1 cellular context compared by ENCODE assay signal in the genomic region with DNA sequence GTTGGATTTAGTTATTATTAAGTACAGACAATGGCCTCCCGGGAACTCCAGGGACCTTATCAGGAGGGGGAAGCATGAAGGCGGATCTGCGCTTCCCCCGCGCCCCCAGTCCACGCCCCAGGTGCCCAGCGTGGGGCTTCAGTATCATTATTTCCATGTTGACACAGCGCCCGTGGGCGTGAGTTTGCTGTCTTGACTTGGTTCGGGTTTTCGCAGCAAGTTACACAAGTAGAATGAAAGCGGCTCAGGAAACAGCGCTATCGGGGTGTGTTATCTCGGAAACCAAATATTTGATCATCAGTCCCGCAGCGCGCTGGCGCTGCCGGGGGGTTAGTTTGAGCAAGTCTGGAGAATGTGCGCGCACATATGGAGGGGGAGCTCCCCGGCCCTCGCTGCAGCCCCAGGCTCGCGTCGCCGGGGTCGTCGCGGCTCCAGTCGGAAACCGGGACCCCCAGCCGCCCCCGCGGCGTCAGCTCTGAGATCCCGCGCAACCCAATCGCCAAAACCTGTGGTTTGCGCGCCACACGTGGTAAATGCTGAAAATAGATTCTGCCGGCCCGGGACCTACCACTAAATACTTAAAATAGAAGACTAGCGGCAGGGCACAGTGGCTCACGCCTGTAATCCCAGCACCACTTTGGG.
TF ChIP-seq lines count a peak whose summit lies in the region.

No MANE protein-coding gene starts in this region.

TF ChIP-seq in HepG2, 621 proteins besides CTCF, POLR2A, EP300 and RAD21 (continued from another document):
- TF ChIP-seq, protein P1, sequence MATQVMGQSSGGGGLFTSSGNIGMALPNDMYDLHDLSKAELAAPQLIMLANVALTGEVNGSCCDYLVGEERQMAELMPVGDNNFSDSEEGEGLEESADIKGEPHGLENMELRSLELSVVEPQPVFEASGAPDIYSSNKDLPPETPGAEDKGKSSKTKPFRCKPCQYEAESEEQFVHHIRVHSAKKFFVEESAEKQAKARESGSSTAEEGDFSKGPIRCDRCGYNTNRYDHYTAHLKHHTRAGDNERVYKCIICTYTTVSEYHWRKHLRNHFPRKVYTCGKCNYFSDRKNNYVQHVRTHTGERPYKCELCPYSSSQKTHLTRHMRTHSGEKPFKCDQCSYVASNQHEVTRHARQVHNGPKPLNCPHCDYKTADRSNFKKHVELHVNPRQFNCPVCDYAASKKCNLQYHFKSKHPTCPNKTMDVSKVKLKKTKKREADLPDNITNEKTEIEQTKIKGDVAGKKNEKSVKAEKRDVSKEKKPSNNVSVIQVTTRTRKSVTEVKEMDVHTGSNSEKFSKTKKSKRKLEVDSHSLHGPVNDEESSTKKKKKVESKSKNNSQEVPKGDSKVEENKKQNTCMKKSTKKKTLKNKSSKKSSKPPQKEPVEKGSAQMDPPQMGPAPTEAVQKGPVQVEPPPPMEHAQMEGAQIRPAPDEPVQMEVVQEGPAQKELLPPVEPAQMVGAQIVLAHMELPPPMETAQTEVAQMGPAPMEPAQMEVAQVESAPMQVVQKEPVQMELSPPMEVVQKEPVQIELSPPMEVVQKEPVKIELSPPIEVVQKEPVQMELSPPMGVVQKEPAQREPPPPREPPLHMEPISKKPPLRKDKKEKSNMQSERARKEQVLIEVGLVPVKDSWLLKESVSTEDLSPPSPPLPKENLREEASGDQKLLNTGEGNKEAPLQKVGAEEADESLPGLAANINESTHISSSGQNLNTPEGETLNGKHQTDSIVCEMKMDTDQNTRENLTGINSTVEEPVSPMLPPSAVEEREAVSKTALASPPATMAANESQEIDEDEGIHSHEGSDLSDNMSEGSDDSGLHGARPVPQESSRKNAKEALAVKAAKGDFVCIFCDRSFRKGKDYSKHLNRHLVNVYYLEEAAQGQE (IDR thresholded peaks at IDR 0.05; ENCODE audit: borderline replicate concordance in 1 of 2, low read depth in 1 of 2, low read length in 2 of 2): peak in 1 of 2 experiments; percentile 26; a peak in 1 of 4 replicates
- peak; percentile 29 for TF ChIP-seq TEAD3 (CRISPR knock-in tag; optimal IDR thresholded peaks at IDR 0.05; ENCODE audit: borderline replicate concordance)
- TF ChIP-seq FOXP1 (IDR thresholded peaks at IDR 0.05): no peak
- peak; percentile 47; the same call in 1 of the 2 replicates for TF ChIP-seq FOXP1 (CRISPR knock-in tag; IDR thresholded peaks at IDR 0.05)
- no peak for TF ChIP-seq TCF12 (IDR thresholded peaks at IDR 0.05)
- TF ChIP-seq TCF12 (CRISPR knock-in tag; IDR thresholded peaks at IDR 0.05): 0 out of 2 replicates have a peak, but pooled peaks have one; percentile 15
- 0 out of 2 replicates have a peak, but pooled peaks have one; percentile 36 for TF ChIP-seq GFI1 (CRISPR knock-in tag; IDR thresholded peaks at IDR 0.05; ENCODE audit: borderline replicate concordance)
- TF ChIP-seq, protein P2, sequence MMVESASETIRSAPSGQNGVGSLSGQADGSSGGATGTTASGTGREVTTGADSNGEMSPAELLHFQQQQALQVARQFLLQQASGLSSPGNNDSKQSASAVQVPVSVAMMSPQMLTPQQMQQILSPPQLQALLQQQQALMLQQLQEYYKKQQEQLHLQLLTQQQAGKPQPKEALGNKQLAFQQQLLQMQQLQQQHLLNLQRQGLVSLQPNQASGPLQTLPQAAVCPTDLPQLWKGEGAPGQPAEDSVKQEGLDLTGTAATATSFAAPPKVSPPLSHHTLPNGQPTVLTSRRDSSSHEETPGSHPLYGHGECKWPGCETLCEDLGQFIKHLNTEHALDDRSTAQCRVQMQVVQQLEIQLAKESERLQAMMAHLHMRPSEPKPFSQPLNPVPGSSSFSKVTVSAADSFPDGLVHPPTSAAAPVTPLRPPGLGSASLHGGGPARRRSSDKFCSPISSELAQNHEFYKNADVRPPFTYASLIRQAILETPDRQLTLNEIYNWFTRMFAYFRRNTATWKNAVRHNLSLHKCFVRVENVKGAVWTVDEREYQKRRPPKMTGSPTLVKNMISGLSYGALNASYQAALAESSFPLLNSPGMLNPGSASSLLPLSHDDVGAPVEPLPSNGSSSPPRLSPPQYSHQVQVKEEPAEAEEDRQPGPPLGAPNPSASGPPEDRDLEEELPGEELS (CRISPR knock-in tag; IDR thresholded peaks at IDR 0.05): peak; percentile 83
- peak; percentile 54 for TF ChIP-seq CBFB (CRISPR knock-in tag; IDR thresholded peaks at IDR 0.05)
- peak; percentile 74 for TF ChIP-seq ZNF614 (CRISPR knock-in tag; IDR thresholded peaks at IDR 0.05; ENCODE audit: borderline replicate concordance)
- TF ChIP-seq, protein P3, sequence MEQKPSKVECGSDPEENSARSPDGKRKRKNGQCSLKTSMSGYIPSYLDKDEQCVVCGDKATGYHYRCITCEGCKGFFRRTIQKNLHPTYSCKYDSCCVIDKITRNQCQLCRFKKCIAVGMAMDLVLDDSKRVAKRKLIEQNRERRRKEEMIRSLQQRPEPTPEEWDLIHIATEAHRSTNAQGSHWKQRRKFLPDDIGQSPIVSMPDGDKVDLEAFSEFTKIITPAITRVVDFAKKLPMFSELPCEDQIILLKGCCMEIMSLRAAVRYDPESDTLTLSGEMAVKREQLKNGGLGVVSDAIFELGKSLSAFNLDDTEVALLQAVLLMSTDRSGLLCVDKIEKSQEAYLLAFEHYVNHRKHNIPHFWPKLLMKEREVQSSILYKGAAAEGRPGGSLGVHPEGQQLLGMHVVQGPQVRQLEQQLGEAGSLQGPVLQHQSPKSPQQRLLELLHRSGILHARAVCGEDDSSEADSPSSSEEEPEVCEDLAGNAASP (CRISPR knock-in tag; IDR thresholded peaks at IDR 0.05; ENCODE audit: borderline replicate concordance): peak; percentile 49; the same call in 1 of the 2 replicates
- TF ChIP-seq ZNF768 (CRISPR knock-in tag; IDR thresholded peaks at IDR 0.05): peak; percentile 26; the same call in 1 of the 2 replicates
- TF ChIP-seq, protein P4, sequence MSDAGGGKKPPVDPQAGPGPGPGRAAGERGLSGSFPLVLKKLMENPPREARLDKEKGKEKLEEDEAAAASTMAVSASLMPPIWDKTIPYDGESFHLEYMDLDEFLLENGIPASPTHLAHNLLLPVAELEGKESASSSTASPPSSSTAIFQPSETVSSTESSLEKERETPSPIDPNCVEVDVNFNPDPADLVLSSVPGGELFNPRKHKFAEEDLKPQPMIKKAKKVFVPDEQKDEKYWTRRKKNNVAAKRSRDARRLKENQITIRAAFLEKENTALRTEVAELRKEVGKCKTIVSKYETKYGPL (CRISPR knock-in tag; IDR thresholded peaks at IDR 0.05): 0 out of 2 replicates have a peak, but pooled peaks have one; percentile 48
- TF ChIP-seq, protein P5, sequence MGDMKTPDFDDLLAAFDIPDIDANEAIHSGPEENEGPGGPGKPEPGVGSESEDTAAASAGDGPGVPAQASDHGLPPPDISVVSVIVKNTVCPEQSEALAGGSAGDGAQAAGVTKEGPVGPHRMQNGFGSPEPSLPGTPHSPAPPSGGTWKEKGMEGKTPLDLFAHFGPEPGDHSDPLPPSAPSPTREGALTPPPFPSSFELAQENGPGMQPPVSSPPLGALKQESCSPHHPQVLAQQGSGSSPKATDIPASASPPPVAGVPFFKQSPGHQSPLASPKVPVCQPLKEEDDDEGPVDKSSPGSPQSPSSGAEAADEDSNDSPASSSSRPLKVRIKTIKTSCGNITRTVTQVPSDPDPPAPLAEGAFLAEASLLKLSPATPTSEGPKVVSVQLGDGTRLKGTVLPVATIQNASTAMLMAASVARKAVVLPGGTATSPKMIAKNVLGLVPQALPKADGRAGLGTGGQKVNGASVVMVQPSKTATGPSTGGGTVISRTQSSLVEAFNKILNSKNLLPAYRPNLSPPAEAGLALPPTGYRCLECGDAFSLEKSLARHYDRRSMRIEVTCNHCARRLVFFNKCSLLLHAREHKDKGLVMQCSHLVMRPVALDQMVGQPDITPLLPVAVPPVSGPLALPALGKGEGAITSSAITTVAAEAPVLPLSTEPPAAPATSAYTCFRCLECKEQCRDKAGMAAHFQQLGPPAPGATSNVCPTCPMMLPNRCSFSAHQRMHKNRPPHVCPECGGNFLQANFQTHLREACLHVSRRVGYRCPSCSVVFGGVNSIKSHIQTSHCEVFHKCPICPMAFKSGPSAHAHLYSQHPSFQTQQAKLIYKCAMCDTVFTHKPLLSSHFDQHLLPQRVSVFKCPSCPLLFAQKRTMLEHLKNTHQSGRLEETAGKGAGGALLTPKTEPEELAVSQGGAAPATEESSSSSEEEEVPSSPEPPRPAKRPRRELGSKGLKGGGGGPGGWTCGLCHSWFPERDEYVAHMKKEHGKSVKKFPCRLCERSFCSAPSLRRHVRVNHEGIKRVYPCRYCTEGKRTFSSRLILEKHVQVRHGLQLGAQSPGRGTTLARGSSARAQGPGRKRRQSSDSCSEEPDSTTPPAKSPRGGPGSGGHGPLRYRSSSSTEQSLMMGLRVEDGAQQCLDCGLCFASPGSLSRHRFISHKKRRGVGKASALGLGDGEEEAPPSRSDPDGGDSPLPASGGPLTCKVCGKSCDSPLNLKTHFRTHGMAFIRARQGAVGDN (CRISPR knock-in tag; IDR thresholded peaks at IDR 0.05): peak; percentile 24; the same call in 1 of the 2 replicates
